In the genomic region with DNA sequence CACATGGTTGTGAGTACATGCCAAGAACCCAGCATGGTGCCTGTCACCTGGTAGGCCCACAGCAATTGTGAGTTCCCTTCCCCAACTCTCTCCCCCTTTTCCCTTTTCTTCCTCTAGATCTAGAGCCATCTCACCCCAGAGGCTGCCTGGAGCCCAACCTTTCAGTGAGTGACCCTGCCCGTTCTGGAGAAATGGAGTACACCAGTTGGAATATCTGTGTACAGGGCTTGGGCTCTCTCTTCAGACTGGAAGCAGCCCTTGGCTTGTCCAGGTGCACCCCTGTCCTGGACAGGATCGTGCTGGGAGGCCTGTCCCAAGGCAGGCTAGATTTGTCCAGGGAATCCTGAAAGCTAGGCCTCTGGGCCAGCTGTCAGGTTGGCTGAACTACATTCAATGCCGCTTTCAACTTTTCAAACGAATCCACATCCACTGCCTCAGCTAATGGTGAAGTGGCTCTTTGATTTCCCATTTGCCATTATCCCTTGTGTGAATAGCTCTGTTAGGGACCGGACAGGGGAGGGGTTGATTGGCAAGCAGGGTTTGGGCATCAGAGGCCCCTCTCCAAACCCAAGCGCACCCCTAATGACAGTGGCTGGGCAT, we compare ENCODE assay signal across 21 cellular contexts.
"Had no signal": no experiment of that assay in that cellular context is flagged by ENCODE, and none has a peak within 500 bp of the region (broad histone marks: within the 10 kb centered on the region; RNA-seq: fewer than 3 reads in every experiment).

No MANE protein-coding gene starts in this region.

- H3K9me3 ChIP-seq: body of pancreas, esophagus squamous epithelium, lower lobe of right lung, tibial nerve had no signal

- H3K4me3 Mint-ChIP-seq: activated B cell treated with CpG ODN at 0.5 μM for 24 hours; activated CD4-positive, alpha-beta memory T cell treated with anti-CD3 and anti-CD28 coated beads, Interleukin-2, amount 10 ng/mL, durations not matched to agents 7 days and 5 days; activated CD8-positive, alpha-beta memory T cell treated with anti-CD3 and anti-CD28 coated beads, Interleukin-2, amount 10 ng/mL, durations not matched to agents 7 days and 5 days; activated T-helper 17 cell treated with anti-CD3 and anti-CD28 coated beads, Interleukin-2, amount 50 U/mL, for 72 hours; central memory CD8-positive, alpha-beta T cell; mesothelial cell of epicardium; natural killer cell treated with Interleukin-12 subunit alpha and Interleukin-12 subunit beta and Interleukin-15 and Interleukin-18, amount 100 ng/mL, for 72 hours; T-helper 2 cell treated with Interferon-gamma antibody and Interleukin-4, amounts not matched to agents 5 μg/mL and 100 μg/mL, for 36 hours had no signal

- H3K27me3 ChIP-seq: body of pancreas, esophagus squamous epithelium, tibial nerve had no signal

- ATAC-seq: activated CD8-positive, alpha-beta memory T cell treated with anti-CD3 and anti-CD28 coated beads, Interleukin-2, amount 10 ng/mL, durations not matched to agents 7 days and 5 days; activated T-helper 17 cell treated with anti-CD3 and anti-CD28 coated beads, Interleukin-2, amount 50 U/mL, for 72 hours; body of pancreas; natural killer cell treated with Interleukin-12 subunit alpha and Interleukin-12 subunit beta and Interleukin-15 and Interleukin-18, amount 100 ng/mL, for 72 hours had no signal

- H3K9me3 Mint-ChIP-seq: activated B cell treated with CpG ODN at 0.5 μM for 24 hours; activated CD4-positive, alpha-beta memory T cell treated with anti-CD3 and anti-CD28 coated beads, Interleukin-2, amount 10 ng/mL, durations not matched to agents 7 days and 5 days; activated T-helper 17 cell treated with anti-CD3 and anti-CD28 coated beads, Interleukin-2, amount 50 U/mL, for 72 hours; central memory CD8-positive, alpha-beta T cell; mesothelial cell of epicardium; natural killer cell treated with Interleukin-12 subunit alpha and Interleukin-12 subunit beta and Interleukin-15 and Interleukin-18, amount 100 ng/mL, for 72 hours; T-helper 2 cell treated with Interferon-gamma antibody and Interleukin-4, amounts not matched to agents 5 μg/mL and 100 μg/mL, for 36 hours had no signal

- H3K27me3 Mint-ChIP-seq: activated B cell treated with CpG ODN at 0.5 μM for 24 hours; activated CD4-positive, alpha-beta memory T cell treated with anti-CD3 and anti-CD28 coated beads, Interleukin-2, amount 10 ng/mL, durations not matched to agents 7 days and 5 days; activated T-helper 17 cell treated with anti-CD3 and anti-CD28 coated beads, Interleukin-2, amount 50 U/mL, for 72 hours; central memory CD8-positive, alpha-beta T cell; natural killer cell treated with Interleukin-12 subunit alpha and Interleukin-12 subunit beta and Interleukin-15 and Interleukin-18, amount 100 ng/mL, for 72 hours had no signal

- H3K4me3 ChIP-seq: body of pancreas, esophagus squamous epithelium, lower lobe of right lung, tibial nerve had no signal

- H3K27ac Mint-ChIP-seq: activated B cell treated with CpG ODN at 0.5 μM for 24 hours; activated CD4-positive, alpha-beta memory T cell treated with anti-CD3 and anti-CD28 coated beads, Interleukin-2, amount 10 ng/mL, durations not matched to agents 7 days and 5 days; activated CD8-positive, alpha-beta memory T cell treated with anti-CD3 and anti-CD28 coated beads, Interleukin-2, amount 10 ng/mL, durations not matched to agents 7 days and 5 days; activated T-helper 17 cell treated with anti-CD3 and anti-CD28 coated beads, Interleukin-2, amount 50 U/mL, for 72 hours; mesothelial cell of epicardium; natural killer cell treated with Interleukin-12 subunit alpha and Interleukin-12 subunit beta and Interleukin-15 and Interleukin-18, amount 100 ng/mL, for 72 hours; T-helper 2 cell treated with Interferon-gamma antibody and Interleukin-4, amounts not matched to agents 5 μg/mL and 100 μg/mL, for 36 hours had no signal

- H3K36me3 Mint-ChIP-seq: activated CD8-positive, alpha-beta memory T cell treated with anti-CD3 and anti-CD28 coated beads, Interleukin-2, amount 10 ng/mL, durations not matched to agents 7 days and 5 days; mesothelial cell of epicardium; natural killer cell treated with Interleukin-12 subunit alpha and Interleukin-12 subunit beta and Interleukin-15 and Interleukin-18, amount 100 ng/mL, for 72 hours had no signal

- DNase-seq: activated B cell treated with CpG ODN at 0.5 μM for 24 hours; activated CD4-positive, alpha-beta memory T cell treated with anti-CD3 and anti-CD28 coated beads, Interleukin-2, amount 10 ng/mL, durations not matched to agents 7 days and 5 days; activated CD4-positive, alpha-beta T cell treated with anti-CD3 and anti-CD28 coated beads for 48 hours; activated CD8-positive, alpha-beta memory T cell treated with anti-CD3 and anti-CD28 coated beads, Interleukin-2, amount 10 ng/mL, durations not matched to agents 7 days and 5 days; activated naive CD4-positive, alpha-beta T cell treated with Interleukin-2 at 50 U/mL for 16 hours; body of pancreas; dermis blood vessel endothelial cell; effector memory CD4-positive, alpha-beta T cell; esophagus squamous epithelium; hippocampal formation; lower lobe of right lung; retina; stimulated activated CD4-positive, alpha-beta T cell treated with anti-CD3 and anti-CD28 coated beads, Interleukin-12 subunit alpha, Interleukin-12 subunit beta, amount 100 ng/mL, for 4 hours; stimulated activated CD4-positive, alpha-beta T cell treated with anti-CD3 and anti-CD28 coated beads, Interleukin-1b, Interleukin-23, amount 100 ng/mL, for 48 hours; stimulated activated naive CD4-positive, alpha-beta T cell treated with Interleukin-2 at 50 U/mL for 16 hours had no signal

- H3K27ac ChIP-seq: body of pancreas, esophagus squamous epithelium, lower lobe of right lung, tibial nerve had no signal

- H3K4me1 ChIP-seq: body of pancreas, esophagus squamous epithelium had no signal

- H3K4me1 Mint-ChIP-seq: activated CD4-positive, alpha-beta memory T cell treated with anti-CD3 and anti-CD28 coated beads, Interleukin-2, amount 10 ng/mL, durations not matched to agents 7 days and 5 days; activated CD8-positive, alpha-beta memory T cell treated with anti-CD3 and anti-CD28 coated beads, Interleukin-2, amount 10 ng/mL, durations not matched to agents 7 days and 5 days; activated T-helper 17 cell treated with anti-CD3 and anti-CD28 coated beads, Interleukin-2, amount 50 U/mL, for 72 hours; central memory CD8-positive, alpha-beta T cell; mesothelial cell of epicardium had no signal

- H3K36me3 ChIP-seq: esophagus squamous epithelium, lower lobe of right lung had no signal
